ENCODE assay signal across 9 cellular contexts in the genomic region with DNA sequence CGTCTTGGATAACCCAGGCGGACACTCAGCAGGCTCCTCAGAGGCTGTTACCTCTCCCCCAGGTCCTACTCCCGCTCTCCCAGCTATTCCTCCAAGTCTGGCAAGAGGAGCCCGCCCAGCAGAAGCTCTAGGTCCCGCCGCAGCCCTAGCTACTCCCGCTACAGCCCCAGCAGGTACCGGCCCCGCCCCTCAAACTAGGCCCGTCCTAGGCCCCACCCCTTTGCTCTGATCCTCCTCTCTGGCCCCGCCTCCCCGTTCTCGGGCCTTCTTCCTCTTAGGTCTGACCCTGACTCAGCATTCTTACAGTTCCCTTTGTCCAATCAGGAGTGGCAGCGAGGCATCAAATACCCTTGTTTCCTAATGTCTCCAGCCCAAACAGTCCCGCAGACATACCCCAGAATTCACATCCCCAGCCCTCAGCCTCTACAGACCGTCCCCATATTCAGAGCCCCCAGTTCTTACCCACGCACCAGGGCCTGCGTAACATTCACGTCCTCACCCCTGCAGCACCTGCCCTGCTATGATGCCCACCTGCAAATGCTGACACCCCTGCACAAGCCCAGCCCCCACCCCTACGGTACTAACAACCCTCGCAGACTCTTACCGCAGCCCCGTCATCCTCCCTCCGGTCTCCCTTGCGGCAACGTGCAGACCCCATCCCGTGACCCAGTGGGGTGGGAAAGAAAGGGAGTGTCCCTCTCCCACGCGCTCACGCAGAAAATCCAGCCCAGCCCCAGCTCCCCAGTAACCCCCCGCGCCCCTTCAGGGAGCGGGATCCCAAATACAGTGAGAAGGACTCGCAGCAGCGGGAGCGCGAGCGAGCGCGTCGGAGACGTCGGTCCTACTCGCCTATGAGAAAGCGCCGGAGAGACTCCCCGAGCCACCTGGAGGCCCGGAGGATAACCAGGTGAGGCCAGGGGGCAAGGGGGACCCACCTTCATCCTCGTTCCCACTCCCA. TPM values are rescaled to one million over a fixed set of nuclear protein-coding genes. Genes with fewer than 3 reads are reported as not detected.
DNase-seq lines count a peak whose midpoint lies in the region; ATAC-seq and TF ChIP-seq lines count a peak whose summit lies in the region.
"Had no signal": no experiment of that assay in that cellular context is flagged by ENCODE, and none has a peak within 500 bp of the region (broad histone marks: within the 10 kb centered on the region; RNA-seq: fewer than 3 reads in every experiment).

No MANE protein-coding gene starts in this region.

- 62 to 63% methylated on average over 49 of the region's 49 CpGs for WGBS in upper lobe of left lung, 2 donors

- ATAC-seq in upper lobe of left lung (ENCODE audit: low FRiP score in 2 of 2), result peak; percentile 66 to 76
- no peak for ATAC-seq in HG03432 (IDR thresholded peaks at IDR 0.05; ENCODE audit: unreplicated experiment)
- no peak for ATAC-seq in GM18909 (IDR thresholded peaks at IDR 0.05; ENCODE audit: poor library complexity, unreplicated experiment)

- H3K27ac ChIP-seq in upper lobe of left lung, result no peak overlapping the region
- H3K27ac ChIP-seq: C4-2B had no signal

- H3K4me3 Mint-ChIP-seq in endothelial cell (ENCODE audit: unreplicated experiment), result peak overlapping the region; percentile 90

- H3K36me3 Mint-ChIP-seq in endothelial cell (ENCODE audit: low read depth, unreplicated experiment), result peaks cover 4% of the 10 kb centered on the region

- POLR2A ChIA-PET in GM10248 (lab: Yijun Ruan, JAX), result no interaction called here

- H3K9me3 ChIP-seq in upper lobe of left lung, result peaks cover 6 to 14% (median 7%) of the 10 kb centered on the region in 4 donors

- DNase-seq in activated T-cell treated with anti-CD3 and anti-CD28 coated beads, Interleukin-2, amount 50 U/mL, for 48 hours, result peak; percentile 18 to 20
- DNase-seq in activated T-cell treated with anti-CD3 and anti-CD28 coated beads for 4 hours, result no peak
- peak; percentile 82 for DNase-seq in endothelial cell (ENCODE audit: low spot score)
- peak; percentile 73 for DNase-seq in medulla oblongata (ENCODE audit: extremely low spot score)
- peak; percentile 54 to 75 for DNase-seq in upper lobe of left lung
- no peak for DNase-seq in GM10248 (ENCODE audit: extremely low spot score)

- H3K36me3 ChIP-seq in upper lobe of left lung, result no peaks in the 10 kb centered on the region

- H3K27ac Mint-ChIP-seq in endothelial cell (ENCODE audit: unreplicated experiment), result peak overlapping the region; percentile 91

- peaks cover 5% of the 10 kb centered on the region for H3K4me1 Mint-ChIP-seq in endothelial cell (ENCODE audit: unreplicated experiment)

- TF ChIP-seq CTCF in endothelial cell (IDR thresholded peaks at IDR 0.05; ENCODE audit: unreplicated experiment), result no peak
- no peak for TF ChIP-seq CTCF in upper lobe of left lung (IDR thresholded peaks at IDR 0.05)
- TF ChIP-seq CTCF in GM10248 (IDR thresholded peaks at IDR 0.05; ENCODE audit: control extremely low read depth, extremely low read depth, low read depth, missing control alignments), result no peak

- H3K4me1 ChIP-seq in upper lobe of left lung, result peaks cover 0 to 5% (median 3%) of the 10 kb centered on the region in 4 donors

- no peak overlapping the region for H3K4me3 ChIP-seq in upper lobe of left lung

- no peak for TF ChIP-seq POLR2A in upper lobe of left lung (IDR thresholded peaks at IDR 0.05)

- H3K9me3 Mint-ChIP-seq in endothelial cell (ENCODE audit: unreplicated experiment), result no peaks in the 10 kb centered on the region

- CTCF ChIA-PET in GM10248 (lab: Yijun Ruan, JAX), result no interaction called here

- peaks cover 7% of the 10 kb centered on the region for H3K27me3 Mint-ChIP-seq in endothelial cell (ENCODE audit: unreplicated experiment)

- H3K27me3 ChIP-seq in upper lobe of left lung, result no peaks in the 10 kb centered on the region

- no peak for TF ChIP-seq EP300 in upper lobe of left lung (IDR thresholded peaks at IDR 0.05)

RNA-seq across cellular contexts. Expression of a gene that starts 25.0 kb away (rescaled TPM):
- total RNA-seq in endothelial cell (ENCODE audit: unreplicated experiment) (2.7 TPM), upper lobe of left lung (10 to 100 TPM; 15.7 to 59.9 (median 39.8) TPM)

Comparison
In these comparisons a context has a peak if more than half of its experiments do, and no peak if none do; other contexts are left out.
1. DNase-seq: peak in activated T-cell treated with anti-CD3 and anti-CD28 coated beads, Interleukin-2, amount 50 U/mL, for 48 hours (2 of 2), endothelial cell (single experiment), medulla oblongata (single experiment) and upper lobe of left lung (2 of 2); none in activated T-cell treated with anti-CD3 and anti-CD28 coated beads for 4 hours (single experiment) and GM10248 (single experiment).
2. ATAC-seq: peak in upper lobe of left lung (2 of 2); none in HG03432 (single experiment) and GM18909 (single experiment).